ENCODE assay signal across 14 cellular contexts in the genomic region with DNA sequence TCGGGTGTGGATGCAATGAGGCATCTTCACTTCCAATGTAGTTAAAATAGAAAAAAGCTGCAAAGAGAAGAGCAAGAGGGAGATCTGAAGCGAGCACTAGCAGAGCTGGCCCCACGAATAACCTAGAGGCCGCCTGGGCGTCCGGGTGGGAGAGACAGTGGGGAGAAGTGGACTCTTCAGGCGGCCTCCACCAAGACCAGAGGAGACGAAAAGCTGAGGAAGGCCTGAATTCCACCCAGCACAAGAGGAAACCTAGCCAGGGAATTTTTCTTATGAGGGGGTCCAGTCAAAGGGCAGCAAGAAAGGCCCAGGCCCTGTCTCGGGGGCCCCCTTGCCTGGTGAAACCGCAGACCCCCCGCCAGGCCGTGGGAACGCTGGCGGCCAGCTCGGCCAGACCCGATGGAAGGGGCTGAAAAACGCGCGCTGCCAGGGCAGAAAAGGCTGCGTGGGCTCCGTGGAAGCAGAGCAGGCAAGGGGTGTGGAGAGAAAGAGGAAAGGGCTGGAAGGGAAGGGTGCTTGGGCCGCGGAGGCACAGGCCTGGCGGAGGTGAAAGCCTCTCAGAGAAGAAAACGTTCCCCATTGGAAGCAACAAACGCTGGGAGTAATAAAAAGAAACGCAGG.
A peak's percentile ranks its signal among the peaks of the same experiment; 100 is the strongest.
DNase-seq lines count a peak whose midpoint lies in the region; ATAC-seq and TF ChIP-seq lines count a peak whose summit lies in the region.
"Had no signal": no experiment of that assay in that cellular context is flagged by ENCODE, and none has a peak within 500 bp of the region (broad histone marks: within the 10 kb centered on the region; RNA-seq: fewer than 3 reads in every experiment).

No MANE protein-coding gene starts in this region.

- WGBS in mesenchymal stem cell, result 70% methylated on average over 27 of the region's 27 CpGs
- 79 to 82% methylated on average over 27 of the region's 27 CpGs for WGBS in thyroid gland, 2 donors

- no peaks in the 10 kb centered on the region for H3K9me3 Mint-ChIP-seq in HFFc6
- H3K9me3 Mint-ChIP-seq: activated T-cell treated with anti-CD3 and anti-CD28 coated beads, Interleukin-2, amount 50 U/mL, for 72 hours had no signal

- peak overlapping the region; percentile 51 for H3K4me3 Mint-ChIP-seq in HFFc6
- no peak overlapping the region for H3K4me3 Mint-ChIP-seq in T-helper 17 cell
- H3K4me3 Mint-ChIP-seq: activated T-cell treated with anti-CD3 and anti-CD28 coated beads, Interleukin-2, amount 50 U/mL, for 72 hours had no signal

- H2BK120ac ChIP-seq in mesenchymal stem cell (ENCODE audit: low read depth, low read length), result peak overlapping the region; percentile 54

- peak overlapping the region; percentile 64 for H4K91ac ChIP-seq in mesenchymal stem cell (ENCODE audit: low read length)

- H3K27me3 Mint-ChIP-seq in HFFc6 (ENCODE audit: insufficient read depth) (no peaks in the 10 kb centered on the region), T-helper 17 cell (no peaks in the 10 kb centered on the region)

- H2BK15ac ChIP-seq in mesenchymal stem cell (ENCODE audit: low read depth, poor library complexity, severe bottlenecking), result peak overlapping the region; percentile 67

- peaks cover 5% of the 10 kb centered on the region for H3K79me1 ChIP-seq in mesenchymal stem cell (replicated peaks; ENCODE audit: low read length, poor library complexity, severe bottlenecking)

- DNase-seq in HFFc6, result no peak
- DNase-seq in brain pericyte (ENCODE audit: low read depth, low spot score), result peak; percentile 30
- no peak for DNase-seq in mesenchymal stem cell
- no peak for DNase-seq in thyroid gland
- no peak for DNase-seq in NCI-H1930 (lab: John Stamatoyannopoulos, UW)
- no peak for DNase-seq in T-helper 17 cell
- DNase-seq in SHP77 treated with DMSO at 0.1 percent for 48 hours (lab: John Stamatoyannopoulos, UW), result no peak
- DNase-seq in activated CD4-positive, alpha-beta T cell treated with anti-CD3 and anti-CD28 coated beads, Interleukin-2, amount 50 U/mL, for 48 hours, result no peak
- DNase-seq: activated CD4-positive, alpha-beta T cell treated with anti-CD3 and anti-CD28 coated beads for 4 hours; activated T-cell treated with anti-CD3 and anti-CD28 coated beads, Interleukin-2, amount 50 U/mL, for 72 hours; EL; NCI-H1048 had no signal

- H2BK12ac ChIP-seq in mesenchymal stem cell (ENCODE audit: low read length in 2 of 2), result peak overlapping the region; percentile 28 to 45

- H3K27me3 ChIP-seq in mesenchymal stem cell (ENCODE audit: control insufficient read depth in 1 of 2, insufficient read depth in 1 of 2, low read length in 2 of 2), result no peaks in the 10 kb centered on the region
- H3K27me3 ChIP-seq in thyroid gland, result no peaks in the 10 kb centered on the region
- H3K27me3 ChIP-seq: BLaER1 treated with 17β-estradiol and CSF1 and Interleukin-3, amounts not matched to agents 10 nM and 100 nM had no signal

- H3K4me1 Mint-ChIP-seq in HFFc6 (ENCODE audit: low read depth), result peaks cover 63% of the 10 kb centered on the region
- H3K4me1 Mint-ChIP-seq in T-helper 17 cell, result no peaks in the 10 kb centered on the region

- no peak overlapping the region for H2AFZ ChIP-seq in mesenchymal stem cell (ENCODE audit: low read depth, low read length)

- TF ChIP-seq CTCF in HFFc6 (IDR thresholded peaks at IDR 0.05) (no peak), thyroid gland (IDR thresholded peaks at IDR 0.05) (no peak)

- H3K27ac ChIP-seq in mesenchymal stem cell (ENCODE audit: low read length, poor library complexity, severe bottlenecking) (peak overlapping the region; percentile 97), thyroid gland (peak overlapping the region; percentile 51 to 69 (median 57))
- H3K27ac ChIP-seq: BLaER1 treated with 17β-estradiol and CSF1 and Interleukin-3, amounts not matched to agents 10 nM and 100 nM had no signal

- H3K4me1 ChIP-seq in mesenchymal stem cell (ENCODE audit: control insufficient read depth, insufficient read depth, low read depth, low read length), result peaks cover 25% of the 10 kb centered on the region
- H3K4me1 ChIP-seq in thyroid gland, result peaks cover 22% of the 10 kb centered on the region in 2 donors
- H3K4me1 ChIP-seq: BLaER1 treated with 17β-estradiol and CSF1 and Interleukin-3, amounts not matched to agents 10 nM and 100 nM had no signal

- peak overlapping the region; percentile 64 to 81 for H3K18ac ChIP-seq in mesenchymal stem cell (ENCODE audit: low read depth in 1 of 2, low read length in 2 of 2)

- no peak overlapping the region for H3K4me3 ChIP-seq in mesenchymal stem cell (ENCODE audit: insufficient read depth in 1 of 2, low read depth in 1 of 2, low read length in 2 of 2)
- H3K4me3 ChIP-seq in thyroid gland (replicated peaks in 1 of 3), result no peak overlapping the region
- H3K4me3 ChIP-seq: BLaER1 treated with 17β-estradiol and CSF1 and Interleukin-3, amounts not matched to agents 10 nM and 100 nM; lung had no signal

- intact Hi-C loops in thyroid gland (cut with DNase I), result no loop called here

- no peak overlapping the region for H3K23ac ChIP-seq in mesenchymal stem cell (ENCODE audit: low read length in 2 of 2)

- H3K36me3 Mint-ChIP-seq in HFFc6 (ENCODE audit: low read depth) (peaks cover 11% of the 10 kb centered on the region), T-helper 17 cell (ENCODE audit: low read depth) (no peaks in the 10 kb centered on the region)

- no peak for TF ChIP-seq POLR2A in thyroid gland (IDR thresholded peaks at IDR 0.05)

- H3K36me3 ChIP-seq in mesenchymal stem cell (ENCODE audit: control insufficient read depth in 1 of 2, insufficient read depth in 2 of 2, low read depth in 1 of 2, low read length in 2 of 2), result no peaks in the 10 kb centered on the region
- H3K36me3 ChIP-seq in thyroid gland, result no peaks in the 10 kb centered on the region
- H3K36me3 ChIP-seq: BLaER1 treated with 17β-estradiol and CSF1 and Interleukin-3, amounts not matched to agents 10 nM and 100 nM had no signal

- no peak overlapping the region for H3K14ac ChIP-seq in mesenchymal stem cell (ENCODE audit: low read length in 2 of 2)

- peak overlapping the region; percentile 94 for H2AK5ac ChIP-seq in mesenchymal stem cell (ENCODE audit: low read length, severe bottlenecking)

- H2BK5ac ChIP-seq in mesenchymal stem cell (ENCODE audit: low read depth, low read length, poor library complexity, severe bottlenecking), result peak overlapping the region; percentile 98

- peak overlapping the region; percentile 71 for H3K9ac ChIP-seq in mesenchymal stem cell (ENCODE audit: low read length)
- H3K9ac ChIP-seq: BLaER1 treated with 17β-estradiol and CSF1 and Interleukin-3, amounts not matched to agents 10 nM and 100 nM had no signal

- no peak overlapping the region for H3K4me2 ChIP-seq in mesenchymal stem cell (ENCODE audit: low read length, poor library complexity, severe bottlenecking)
- H3K4me2 ChIP-seq: BLaER1 treated with 17β-estradiol and CSF1 and Interleukin-3, amounts not matched to agents 10 nM and 100 nM had no signal

- H3K9me3 ChIP-seq in mesenchymal stem cell (ENCODE audit: control insufficient read depth, low read length), result no peaks in the 10 kb centered on the region
- no peaks in the 10 kb centered on the region for H3K9me3 ChIP-seq in thyroid gland
- H3K9me3 ChIP-seq in T-helper 17 cell (ENCODE audit: control insufficient read depth, low read length, poor library complexity, severe bottlenecking), result no peaks in the 10 kb centered on the region
- H3K9me3 ChIP-seq: BLaER1 treated with 17β-estradiol and CSF1 and Interleukin-3, amounts not matched to agents 10 nM and 100 nM had no signal

- ATAC-seq in T-helper 17 cell, result no peak
- ATAC-seq: activated T-cell treated with anti-CD3 and anti-CD28 coated beads, Interleukin-2, amount 50 U/mL, for 72 hours had no signal

- H3K4ac ChIP-seq in mesenchymal stem cell (ENCODE audit: low read depth in 1 of 2, low read length in 2 of 2), result peak overlapping the region in 1 of 2 experiments; percentile 24

- peak overlapping the region; percentile 95 for H4K8ac ChIP-seq in mesenchymal stem cell (ENCODE audit: low read length)

- peak overlapping the region; percentile 94 for H3K27ac Mint-ChIP-seq in HFFc6
- no peak overlapping the region for H3K27ac Mint-ChIP-seq in T-helper 17 cell
- H3K27ac Mint-ChIP-seq: activated T-cell treated with anti-CD3 and anti-CD28 coated beads, Interleukin-2, amount 50 U/mL, for 72 hours had no signal
